ENCODE assay signal across 1 cellular context in the genomic region with DNA sequence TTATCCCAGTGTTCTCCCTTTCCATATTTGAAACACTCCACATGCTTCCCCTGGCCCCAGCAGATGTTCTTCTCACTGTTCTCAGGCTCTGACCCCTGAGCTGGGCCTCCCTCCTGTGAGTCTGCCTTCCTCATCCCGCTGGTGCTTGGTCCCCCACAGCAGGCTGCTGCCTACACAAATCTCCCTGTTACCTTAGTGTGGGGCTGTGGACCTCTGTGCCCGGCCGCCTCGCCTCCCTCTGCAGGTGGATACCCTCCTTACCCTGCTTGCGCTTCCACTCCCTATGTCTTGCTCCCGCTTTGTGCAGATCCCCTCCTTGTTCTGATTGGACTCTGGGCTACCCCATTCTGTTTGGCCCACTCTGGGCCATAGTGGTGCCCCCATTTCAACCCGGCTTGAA.
TF ChIP-seq lines count a peak whose summit lies in the region.

No MANE protein-coding gene starts in this region.

TF ChIP-seq in GM12878, 131 proteins besides CTCF, POLR2A, EP300 and RAD21:
- TF ChIP-seq, protein P1, sequence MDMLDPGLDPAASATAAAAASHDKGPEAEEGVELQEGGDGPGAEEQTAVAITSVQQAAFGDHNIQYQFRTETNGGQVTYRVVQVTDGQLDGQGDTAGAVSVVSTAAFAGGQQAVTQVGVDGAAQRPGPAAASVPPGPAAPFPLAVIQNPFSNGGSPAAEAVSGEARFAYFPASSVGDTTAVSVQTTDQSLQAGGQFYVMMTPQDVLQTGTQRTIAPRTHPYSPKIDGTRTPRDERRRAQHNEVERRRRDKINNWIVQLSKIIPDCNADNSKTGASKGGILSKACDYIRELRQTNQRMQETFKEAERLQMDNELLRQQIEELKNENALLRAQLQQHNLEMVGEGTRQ (IDR thresholded peaks at IDR 0.05; ENCODE audit: borderline replicate concordance, low read depth, low read length) = no peak
- TF ChIP-seq RAD51 (IDR thresholded peaks at IDR 0.05) (no peak), RFX5 (IDR thresholded peaks at IDR 0.05; ENCODE audit: low read depth, low read length) (no peak), HCFC1 (IDR thresholded peaks at IDR 0.05; ENCODE audit: low read length) (no peak), LARP7 (IDR thresholded peaks at IDR 0.05) (no peak), NRF1 (conservative IDR thresholded peaks at IDR 0.05; ENCODE audit: low read depth, low read length) (no peak), ZNF592 (IDR thresholded peaks at IDR 0.05) (no peak), KLF5 (IDR thresholded peaks at IDR 0.05; ENCODE audit: partially characterized antibody) (no peak), ZBED1 (IDR thresholded peaks at IDR 0.05; ENCODE audit: borderline replicate concordance) (no peak), ZNF207 (IDR thresholded peaks at IDR 0.05; ENCODE audit: borderline replicate concordance) (no peak), CEBPB (IDR thresholded peaks at IDR 0.05; ENCODE audit: borderline replicate concordance in 1 of 2, low read depth in 2 of 2, low read length in 2 of 2) (no peak), NR2F1 (conservative IDR thresholded peaks at IDR 0.05) (no peak), SMARCA5 (IDR thresholded peaks at IDR 0.05) (no peak), SMAD5 (IDR thresholded peaks at IDR 0.05; ENCODE audit: low read depth) (no peak)
- TF ChIP-seq, protein P2, sequence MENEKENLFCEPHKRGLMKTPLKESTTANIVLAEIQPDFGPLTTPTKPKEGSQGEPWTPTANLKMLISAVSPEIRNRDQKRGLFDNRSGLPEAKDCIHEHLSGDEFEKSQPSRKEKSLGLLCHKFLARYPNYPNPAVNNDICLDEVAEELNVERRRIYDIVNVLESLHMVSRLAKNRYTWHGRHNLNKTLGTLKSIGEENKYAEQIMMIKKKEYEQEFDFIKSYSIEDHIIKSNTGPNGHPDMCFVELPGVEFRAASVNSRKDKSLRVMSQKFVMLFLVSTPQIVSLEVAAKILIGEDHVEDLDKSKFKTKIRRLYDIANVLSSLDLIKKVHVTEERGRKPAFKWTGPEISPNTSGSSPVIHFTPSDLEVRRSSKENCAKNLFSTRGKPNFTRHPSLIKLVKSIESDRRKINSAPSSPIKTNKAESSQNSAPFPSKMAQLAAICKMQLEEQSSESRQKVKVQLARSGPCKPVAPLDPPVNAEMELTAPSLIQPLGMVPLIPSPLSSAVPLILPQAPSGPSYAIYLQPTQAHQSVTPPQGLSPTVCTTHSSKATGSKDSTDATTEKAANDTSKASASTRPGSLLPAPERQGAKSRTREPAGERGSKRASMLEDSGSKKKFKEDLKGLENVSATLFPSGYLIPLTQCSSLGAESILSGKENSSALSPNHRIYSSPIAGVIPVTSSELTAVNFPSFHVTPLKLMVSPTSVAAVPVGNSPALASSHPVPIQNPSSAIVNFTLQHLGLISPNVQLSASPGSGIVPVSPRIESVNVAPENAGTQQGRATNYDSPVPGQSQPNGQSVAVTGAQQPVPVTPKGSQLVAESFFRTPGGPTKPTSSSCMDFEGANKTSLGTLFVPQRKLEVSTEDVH (IDR thresholded peaks at IDR 0.05; ENCODE audit: low read depth, partially characterized antibody) = no peak
- TF ChIP-seq, protein P3, sequence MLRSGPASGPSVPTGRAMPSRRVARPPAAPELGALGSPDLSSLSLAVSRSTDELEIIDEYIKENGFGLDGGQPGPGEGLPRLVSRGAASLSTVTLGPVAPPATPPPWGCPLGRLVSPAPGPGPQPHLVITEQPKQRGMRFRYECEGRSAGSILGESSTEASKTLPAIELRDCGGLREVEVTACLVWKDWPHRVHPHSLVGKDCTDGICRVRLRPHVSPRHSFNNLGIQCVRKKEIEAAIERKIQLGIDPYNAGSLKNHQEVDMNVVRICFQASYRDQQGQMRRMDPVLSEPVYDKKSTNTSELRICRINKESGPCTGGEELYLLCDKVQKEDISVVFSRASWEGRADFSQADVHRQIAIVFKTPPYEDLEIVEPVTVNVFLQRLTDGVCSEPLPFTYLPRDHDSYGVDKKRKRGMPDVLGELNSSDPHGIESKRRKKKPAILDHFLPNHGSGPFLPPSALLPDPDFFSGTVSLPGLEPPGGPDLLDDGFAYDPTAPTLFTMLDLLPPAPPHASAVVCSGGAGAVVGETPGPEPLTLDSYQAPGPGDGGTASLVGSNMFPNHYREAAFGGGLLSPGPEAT (IDR thresholded peaks at IDR 0.05; ENCODE audit: low read depth) = no peak
